2 cellular contexts compared by ENCODE assay signal in the genomic region with DNA sequence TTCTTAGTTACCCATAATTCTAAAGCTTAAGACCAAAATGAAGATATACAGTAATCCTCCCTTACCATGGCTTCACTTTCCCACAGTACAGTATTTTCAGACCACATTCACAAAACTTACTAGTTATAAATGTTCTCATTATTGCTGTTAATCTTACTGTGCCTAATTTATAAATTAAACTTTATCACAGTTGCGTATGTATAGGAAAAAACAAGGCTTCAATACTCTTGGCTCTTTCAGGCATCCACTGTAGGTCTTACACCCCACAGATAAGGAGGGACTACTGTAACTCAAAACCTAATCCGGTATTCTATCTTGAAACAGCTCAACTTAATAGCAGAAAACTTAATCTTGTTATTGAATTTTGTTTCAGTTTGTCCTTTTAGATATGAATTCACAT.
TF ChIP-seq lines count a peak whose summit lies in the region.

No MANE protein-coding gene starts in this region.

TF ChIP-seq in HCT116, 20 proteins besides CTCF, POLR2A, EP300 and RAD21:
- TF ChIP-seq YY1 (IDR thresholded peaks at IDR 0.05; ENCODE audit: extremely low read depth, insufficient replicate concordance, low read depth, low read length) (no peak), POLR2AphosphoS5 (IDR thresholded peaks at IDR 0.05; ENCODE audit: low read depth, low read length) (peak; percentile 9; the same call in 1 of the 2 replicates), JUND (IDR thresholded peaks at IDR 0.05) (no peak), SIN3A (IDR thresholded peaks at IDR 0.05; ENCODE audit: low read depth) (no peak)

TF ChIP-seq in WTC11, 78 proteins besides CTCF, POLR2A, EP300 and RAD21:
- TF ChIP-seq, protein P1, sequence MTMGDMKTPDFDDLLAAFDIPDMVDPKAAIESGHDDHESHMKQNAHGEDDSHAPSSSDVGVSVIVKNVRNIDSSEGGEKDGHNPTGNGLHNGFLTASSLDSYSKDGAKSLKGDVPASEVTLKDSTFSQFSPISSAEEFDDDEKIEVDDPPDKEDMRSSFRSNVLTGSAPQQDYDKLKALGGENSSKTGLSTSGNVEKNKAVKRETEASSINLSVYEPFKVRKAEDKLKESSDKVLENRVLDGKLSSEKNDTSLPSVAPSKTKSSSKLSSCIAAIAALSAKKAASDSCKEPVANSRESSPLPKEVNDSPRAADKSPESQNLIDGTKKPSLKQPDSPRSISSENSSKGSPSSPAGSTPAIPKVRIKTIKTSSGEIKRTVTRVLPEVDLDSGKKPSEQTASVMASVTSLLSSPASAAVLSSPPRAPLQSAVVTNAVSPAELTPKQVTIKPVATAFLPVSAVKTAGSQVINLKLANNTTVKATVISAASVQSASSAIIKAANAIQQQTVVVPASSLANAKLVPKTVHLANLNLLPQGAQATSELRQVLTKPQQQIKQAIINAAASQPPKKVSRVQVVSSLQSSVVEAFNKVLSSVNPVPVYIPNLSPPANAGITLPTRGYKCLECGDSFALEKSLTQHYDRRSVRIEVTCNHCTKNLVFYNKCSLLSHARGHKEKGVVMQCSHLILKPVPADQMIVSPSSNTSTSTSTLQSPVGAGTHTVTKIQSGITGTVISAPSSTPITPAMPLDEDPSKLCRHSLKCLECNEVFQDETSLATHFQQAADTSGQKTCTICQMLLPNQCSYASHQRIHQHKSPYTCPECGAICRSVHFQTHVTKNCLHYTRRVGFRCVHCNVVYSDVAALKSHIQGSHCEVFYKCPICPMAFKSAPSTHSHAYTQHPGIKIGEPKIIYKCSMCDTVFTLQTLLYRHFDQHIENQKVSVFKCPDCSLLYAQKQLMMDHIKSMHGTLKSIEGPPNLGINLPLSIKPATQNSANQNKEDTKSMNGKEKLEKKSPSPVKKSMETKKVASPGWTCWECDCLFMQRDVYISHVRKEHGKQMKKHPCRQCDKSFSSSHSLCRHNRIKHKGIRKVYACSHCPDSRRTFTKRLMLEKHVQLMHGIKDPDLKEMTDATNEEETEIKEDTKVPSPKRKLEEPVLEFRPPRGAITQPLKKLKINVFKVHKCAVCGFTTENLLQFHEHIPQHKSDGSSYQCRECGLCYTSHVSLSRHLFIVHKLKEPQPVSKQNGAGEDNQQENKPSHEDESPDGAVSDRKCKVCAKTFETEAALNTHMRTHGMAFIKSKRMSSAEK (CRISPR knock-in tag; IDR thresholded peaks at IDR 0.05; ENCODE audit: borderline replicate concordance) = 0 out of 2 replicates have a peak, but pooled peaks have one; percentile 9
- TF ChIP-seq, protein P2, sequence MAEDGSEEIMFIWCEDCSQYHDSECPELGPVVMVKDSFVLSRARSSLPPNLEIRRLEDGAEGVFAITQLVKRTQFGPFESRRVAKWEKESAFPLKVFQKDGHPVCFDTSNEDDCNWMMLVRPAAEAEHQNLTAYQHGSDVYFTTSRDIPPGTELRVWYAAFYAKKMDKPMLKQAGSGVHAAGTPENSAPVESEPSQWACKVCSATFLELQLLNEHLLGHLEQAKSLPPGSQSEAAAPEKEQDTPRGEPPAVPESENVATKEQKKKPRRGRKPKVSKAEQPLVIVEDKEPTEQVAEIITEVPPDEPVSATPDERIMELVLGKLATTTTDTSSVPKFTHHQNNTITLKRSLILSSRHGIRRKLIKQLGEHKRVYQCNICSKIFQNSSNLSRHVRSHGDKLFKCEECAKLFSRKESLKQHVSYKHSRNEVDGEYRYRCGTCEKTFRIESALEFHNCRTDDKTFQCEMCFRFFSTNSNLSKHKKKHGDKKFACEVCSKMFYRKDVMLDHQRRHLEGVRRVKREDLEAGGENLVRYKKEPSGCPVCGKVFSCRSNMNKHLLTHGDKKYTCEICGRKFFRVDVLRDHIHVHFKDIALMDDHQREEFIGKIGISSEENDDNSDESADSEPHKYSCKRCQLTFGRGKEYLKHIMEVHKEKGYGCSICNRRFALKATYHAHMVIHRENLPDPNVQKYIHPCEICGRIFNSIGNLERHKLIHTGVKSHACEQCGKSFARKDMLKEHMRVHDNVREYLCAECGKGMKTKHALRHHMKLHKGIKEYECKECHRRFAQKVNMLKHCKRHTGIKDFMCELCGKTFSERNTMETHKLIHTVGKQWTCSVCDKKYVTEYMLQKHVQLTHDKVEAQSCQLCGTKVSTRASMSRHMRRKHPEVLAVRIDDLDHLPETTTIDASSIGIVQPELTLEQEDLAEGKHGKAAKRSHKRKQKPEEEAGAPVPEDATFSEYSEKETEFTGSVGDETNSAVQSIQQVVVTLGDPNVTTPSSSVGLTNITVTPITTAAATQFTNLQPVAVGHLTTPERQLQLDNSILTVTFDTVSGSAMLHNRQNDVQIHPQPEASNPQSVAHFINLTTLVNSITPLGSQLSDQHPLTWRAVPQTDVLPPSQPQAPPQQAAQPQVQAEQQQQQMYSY (CRISPR knock-in tag; IDR thresholded peaks at IDR 0.05) = no peak
